In the genomic region with DNA sequence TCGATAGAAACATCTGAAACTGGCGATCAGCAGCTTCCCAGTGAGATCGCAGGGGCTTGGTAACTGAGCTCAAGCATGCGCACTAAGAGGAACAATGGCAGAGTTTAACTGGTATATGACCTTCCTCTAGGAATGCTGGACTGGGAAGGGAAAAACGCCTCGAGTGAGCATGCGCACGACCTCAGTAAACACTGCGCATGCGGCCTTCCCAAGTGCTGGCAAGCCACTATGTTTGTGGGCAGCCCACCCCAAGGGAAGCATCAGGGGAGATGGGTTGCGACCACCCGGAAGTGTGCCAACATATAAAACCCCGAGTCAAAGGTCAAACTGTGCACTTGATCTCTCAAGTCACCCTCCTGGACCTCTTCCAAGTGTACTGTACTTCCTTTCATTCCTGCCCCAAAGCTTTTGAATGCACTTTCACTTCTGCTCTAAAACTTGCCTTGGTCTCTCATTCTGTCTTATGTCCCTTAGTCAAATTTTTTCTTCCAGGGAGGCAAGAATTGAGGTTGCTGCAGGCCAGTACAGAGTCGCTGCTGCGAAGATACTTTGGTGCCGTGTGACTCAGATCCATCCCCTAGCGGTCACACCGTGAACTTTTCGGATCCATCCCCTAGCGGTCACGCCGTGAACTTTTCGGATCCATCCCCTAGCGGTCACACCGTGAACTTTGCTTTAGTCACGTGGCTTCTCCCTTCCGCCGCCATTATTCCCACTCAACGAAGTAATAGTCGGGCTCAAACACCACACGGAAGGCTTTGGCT, we compare ENCODE assay signal across 10 cellular contexts.
A peak's percentile ranks its signal among the peaks of the same experiment; 100 is the strongest.
DNase-seq lines count a peak whose midpoint lies in the region; ATAC-seq, FAIRE-seq and TF ChIP-seq lines count a peak whose summit lies in the region.
"Had no signal": no experiment of that assay in that cellular context is flagged by ENCODE, and none has a peak within 500 bp of the region (broad histone marks: within the 10 kb centered on the region; RNA-seq: fewer than 3 reads in every experiment).

No MANE protein-coding gene starts in this region.

- TF ChIP-seq RAD21 in IMR-90 (IDR thresholded peaks at IDR 0.05; ENCODE audit: low read length), result no peak

- H3K27ac ChIP-seq in IMR-90 (ENCODE audit: insufficient read depth, low read length) (no peak overlapping the region), brain microvascular endothelial cell (no peak overlapping the region), kidney (ENCODE audit: low read depth in 2 of 2, low read length in 2 of 2) (no peak overlapping the region), stomach (peak overlapping the region in 1 of 5 donors; percentile 58)

- no peak for ATAC-seq in IMR-90 (ENCODE audit: low read depth)
- no peak for ATAC-seq in T-cell (replicated peaks in 1 of 4)

- H4K20me1 ChIP-seq in IMR-90 (ENCODE audit: insufficient read depth, low read length), result no peaks in the 10 kb centered on the region

- H3K79me1 ChIP-seq in IMR-90 (ENCODE audit: low read depth in 1 of 2, low read length in 2 of 2), result no peaks in the 10 kb centered on the region

- peak; percentile 20; the same call in 1 of the 2 replicates for TF ChIP-seq CTCF in IMR-90 (conservative IDR thresholded peaks at IDR 0.05; ENCODE audit: low read depth, low read length)
- TF ChIP-seq CTCF in brain microvascular endothelial cell (IDR thresholded peaks at IDR 0.05; ENCODE audit: low read depth, low read length, missing control alignments), result peak; percentile 83
- TF ChIP-seq CTCF in kidney (IDR thresholded peaks at IDR 0.05; ENCODE audit: borderline replicate concordance, extremely low read depth, insufficient read depth), result peak; percentile 18
- TF ChIP-seq CTCF in stomach (IDR thresholded peaks at IDR 0.05), result peak in 5 of 7 experiments; percentile 7 to 52 (median 35)

- no peak overlapping the region for H2AK9ac ChIP-seq in IMR-90 (replicated peaks; ENCODE audit: low read depth, low read length, poor library complexity)

- POLR2A ChIA-PET in IMR-90 (lab: Charles Lee; ENCODE audit: unreplicated experiment) (no interaction called here), T-cell (lab: Charles Lee) (no interaction called here)

- no peak overlapping the region for H3K23ac ChIP-seq in IMR-90 (ENCODE audit: low read depth, low read length)

- peaks cover 14% of the 10 kb centered on the region for H3K9me1 ChIP-seq in IMR-90 (ENCODE audit: insufficient read depth, low read length)

- intact Hi-C loops in IMR-90 (cut with micrococcal nuclease) (no loop called here), kidney (cut with DNase I) (no loop called here), stomach (cut with DNase I; ENCODE audit: low total_unique reads) (no loop called here)
- intact Hi-C loops in activated T-helper 2 cell treated with anti-CD3 and anti-CD28 coated beads, Interferon-gamma antibody, Interleukin-2, Interleukin-4, amounts not matched to agents 10 μg/mL and 5 μg/mL and 100 μg/mL, durations not matched to agents 14 hours and 24 hours and 36 hours (cut with micrococcal nuclease), result no loop called here

- no peak overlapping the region for H3K18ac ChIP-seq in IMR-90 (ENCODE audit: low read depth, low read length)

- no peak overlapping the region for H3K4me3 Mint-ChIP-seq in activated T-helper 2 cell treated with anti-CD3 and anti-CD28 coated beads, Interferon-gamma antibody, Interleukin-2, Interleukin-4, amounts not matched to agents 10 μg/mL and 5 μg/mL and 100 μg/mL, durations not matched to agents 14 hours and 24 hours and 36 hours (ENCODE audit: low read depth)
- no peak overlapping the region for H3K4me3 Mint-ChIP-seq in T-cell

- no peak overlapping the region for H2BK15ac ChIP-seq in IMR-90 (ENCODE audit: low read depth, low read length)

- 89% methylated on average over 24 of the region's 31 CpGs; no CpG with 5 or more reads in 1 of the 2 experiments for WGBS in IMR-90 (ENCODE audit: extremely low coverage in 2 of 2, insufficient read length in 1 of 2), 2 experiments
- WGBS in stomach, 5 donors, result 70 to 78% (median 75%) methylated on average over 30 to 31 of the region's 31 CpGs

- no peak overlapping the region for H4K8ac ChIP-seq in IMR-90 (ENCODE audit: low read depth in 2 of 2, low read length in 2 of 2)

- no peaks in the 10 kb centered on the region for H3K9me3 Mint-ChIP-seq in activated T-helper 2 cell treated with anti-CD3 and anti-CD28 coated beads, Interferon-gamma antibody, Interleukin-2, Interleukin-4, amounts not matched to agents 10 μg/mL and 5 μg/mL and 100 μg/mL, durations not matched to agents 14 hours and 24 hours and 36 hours
- peaks cover 0 to 2% (median 0%) of the 10 kb centered on the region in 3 donors for H3K9me3 Mint-ChIP-seq in T-cell

- no peak for TF ChIP-seq POLR2A in IMR-90 (IDR thresholded peaks at IDR 0.05; ENCODE audit: low read depth, low read length)
- TF ChIP-seq POLR2A in stomach (IDR thresholded peaks at IDR 0.05), result no peak

- 0 out of 2 replicates have a peak overlapping the region, but pooled peaks have one; percentile 70 for H3K14ac ChIP-seq in IMR-90 (replicated peaks; ENCODE audit: low read depth, low read length)

- in situ Hi-C loops in IMR-90 (cut with MboI; ENCODE audit: low sequenced_read_pairs) (no loop called here), brain microvascular endothelial cell (cut with HindIII; ENCODE audit: low pct_ligation_motif_present, low sequenced_read_pairs) (no loop called here), G401 (cut with HindIII; ENCODE audit: low sequenced_read_pairs) (no loop called here)

- H3K27me3 Mint-ChIP-seq in activated T-helper 2 cell treated with anti-CD3 and anti-CD28 coated beads, Interferon-gamma antibody, Interleukin-2, Interleukin-4, amounts not matched to agents 10 μg/mL and 5 μg/mL and 100 μg/mL, durations not matched to agents 14 hours and 24 hours and 36 hours (ENCODE audit: low read depth), result peaks cover 15% of the 10 kb centered on the region
- peaks cover 23 to 39% of the 10 kb centered on the region in 2 donors for H3K27me3 Mint-ChIP-seq in T-cell

- no peak overlapping the region for H3K4me3 ChIP-seq in IMR-90 (ENCODE audit: insufficient read depth, low read depth, low read length)
- H3K4me3 ChIP-seq in brain microvascular endothelial cell (ENCODE audit: low read depth, low read length), result no peak overlapping the region
- no peak overlapping the region for H3K4me3 ChIP-seq in kidney (ENCODE audit: low read length in 2 of 2)
- no peak overlapping the region for H3K4me3 ChIP-seq in stomach

- BruUV-seq in IMR-90 (replicated peaks; lab: Mats Ljungman, UMichigan), result no TSS peak

- H2AK5ac ChIP-seq in IMR-90 (ENCODE audit: low read depth, low read length), result peak overlapping the region; percentile 34

- no peak for TF ChIP-seq EP300 in stomach (IDR thresholded peaks at IDR 0.05)

- 0 out of 2 replicates have a peak overlapping the region, but pooled peaks have one; percentile 57 for H4K91ac ChIP-seq in IMR-90 (ENCODE audit: insufficient read depth, low read depth, low read length)

- H3K4ac ChIP-seq in IMR-90 (ENCODE audit: low read depth, low read length), result 0 out of 2 replicates have a peak overlapping the region, but pooled peaks have one; percentile 2

- H3K36me3 ChIP-seq in IMR-90 (ENCODE audit: control insufficient read depth, insufficient read depth, low read length) (no peaks in the 10 kb centered on the region), brain microvascular endothelial cell (replicated peaks) (no peaks in the 10 kb centered on the region), kidney (ENCODE audit: control insufficient read depth in 1 of 2, insufficient read depth in 2 of 2, low read length in 2 of 2) (no peaks in the 10 kb centered on the region), stomach (no peaks in the 10 kb centered on the region)

- H3K36me3 Mint-ChIP-seq in activated T-helper 2 cell treated with anti-CD3 and anti-CD28 coated beads, Interferon-gamma antibody, Interleukin-2, Interleukin-4, amounts not matched to agents 10 μg/mL and 5 μg/mL and 100 μg/mL, durations not matched to agents 14 hours and 24 hours and 36 hours (ENCODE audit: low read depth), result no peaks in the 10 kb centered on the region
- H3K36me3 Mint-ChIP-seq in T-cell, result no peaks in the 10 kb centered on the region

- dilution Hi-C loops in IMR-90 (cut with HindIII; ENCODE audit: low sequenced_read_pairs, unreplicated experiment), result no loop called here

- CTCF ChIA-PET in IMR-90 (lab: Yijun Ruan, JAX) (no interaction called here), T-cell (lab: Charles Lee) (interaction anchor here in 1 of 2 donors (0.7 kb wide), 1 partner anchor 98 kb away, joined by 4 read pairs; no protein-coding TSS in a partner anchor)

- H3K4me1 ChIP-seq in IMR-90 (ENCODE audit: control insufficient read depth, insufficient read depth, low read length) (peaks cover 17% of the 10 kb centered on the region), kidney (ENCODE audit: control insufficient read depth in 1 of 2, insufficient read depth in 1 of 2, low read depth in 1 of 2, low read length in 2 of 2) (peaks cover 11 to 13% of the 10 kb centered on the region in 2 donors), stomach (peaks cover 0 to 30% (median 22%) of the 10 kb centered on the region in 4 donors)

- H2BK20ac ChIP-seq in IMR-90 (ENCODE audit: low read depth, low read length), result no peak overlapping the region; the same call in 1 of the 2 replicates

- H3K9ac ChIP-seq in IMR-90 (ENCODE audit: low read depth, low read length), result no peak overlapping the region
- no peak overlapping the region for H3K9ac ChIP-seq in kidney (ENCODE audit: low read length in 2 of 2)

- H3K4me2 ChIP-seq in IMR-90 (ENCODE audit: low read depth, low read length), result no peak overlapping the region

- H3K9me3 ChIP-seq in IMR-90 (ENCODE audit: control insufficient read depth, insufficient read depth, low read length), result peaks cover 3% of the 10 kb centered on the region; the same call in 1 of the 2 replicates
- H3K9me3 ChIP-seq in kidney (ENCODE audit: control insufficient read depth in 1 of 2, low read length in 2 of 2), result no peaks in the 10 kb centered on the region
- peaks cover 0 to 9% (median 0%) of the 10 kb centered on the region in 4 donors for H3K9me3 ChIP-seq in stomach

- no peak overlapping the region for H3K27ac Mint-ChIP-seq in activated T-helper 2 cell treated with anti-CD3 and anti-CD28 coated beads, Interferon-gamma antibody, Interleukin-2, Interleukin-4, amounts not matched to agents 10 μg/mL and 5 μg/mL and 100 μg/mL, durations not matched to agents 14 hours and 24 hours and 36 hours
- no peak overlapping the region for H3K27ac Mint-ChIP-seq in T-cell

- H2BK5ac ChIP-seq in IMR-90 (ENCODE audit: low read depth, low read length, poor library complexity, severe bottlenecking), result no peak overlapping the region

- H2BK120ac ChIP-seq in IMR-90 (ENCODE audit: low read depth, low read length), result peak overlapping the region; percentile 33; the same call in 1 of the 2 replicates

- H3K4me1 Mint-ChIP-seq in activated T-helper 2 cell treated with anti-CD3 and anti-CD28 coated beads, Interferon-gamma antibody, Interleukin-2, Interleukin-4, amounts not matched to agents 10 μg/mL and 5 μg/mL and 100 μg/mL, durations not matched to agents 14 hours and 24 hours and 36 hours (ENCODE audit: low read depth), result no peaks in the 10 kb centered on the region
- no peaks in the 10 kb centered on the region for H3K4me1 Mint-ChIP-seq in T-cell

- no peak overlapping the region for H2AFZ ChIP-seq in IMR-90 (replicated peaks; ENCODE audit: low read length, poor library complexity)

- H3K27me3 ChIP-seq in IMR-90 (ENCODE audit: control insufficient read depth, insufficient read depth, low read length) (no peaks in the 10 kb centered on the region; the same call in 1 of the 2 replicates), brain microvascular endothelial cell (replicated peaks) (no peaks in the 10 kb centered on the region), stomach (no peaks in the 10 kb centered on the region)

- H3K56ac ChIP-seq in IMR-90 (ENCODE audit: extremely low read depth, insufficient read depth, low read length), result no peak overlapping the region

- DNase-seq in IMR-90 (no peak), brain microvascular endothelial cell (no peak), kidney (no peak), stomach (no peak), NCI-H1417 (lab: John Stamatoyannopoulos, UW) (no peak), T-cell (no peak), G401 (ENCODE audit: low spot score) (no peak)
- no peak for DNase-seq in activated T-helper 2 cell treated with anti-CD3 and anti-CD28 coated beads, Interferon-gamma antibody, Interleukin-2, Interleukin-4, amounts not matched to agents 10 μg/mL and 5 μg/mL and 100 μg/mL, durations not matched to agents 14 hours and 24 hours and 36 hours (ENCODE audit: low spot score)
- DNase-seq: activated gamma-delta T cell treated with Interleukin-2 at 50 U/mL for 16 hours, MM.1S had no signal

- no peak for FAIRE-seq in kidney (lab: Jason Lieb, UNC)

- H4K5ac ChIP-seq in IMR-90 (ENCODE audit: low read depth, low read length), result no peak overlapping the region

Comparison
In these comparisons a context has a peak if more than half of its experiments do, and no peak if none do; other contexts are left out.
1. CTCF ChIP-seq: peak in every context shown above with its lines; median percentile 83 in brain microvascular endothelial cell; 35 in stomach; 20 in IMR-90; 18 in kidney.